ENCODE assay signal across 11 cellular contexts in genomic region chr6:147283460-147283859, GRCh38.
DNase-seq lines count a peak whose midpoint lies in the region; ATAC-seq, FAIRE-seq and TF ChIP-seq lines count a peak whose summit lies in the region.
"Had no signal": no experiment of that assay in that cellular context is flagged by ENCODE, and none has a peak within 500 bp of the region (broad histone marks: within the 10 kb centered on the region; RNA-seq: fewer than 3 reads in every experiment).

No MANE protein-coding gene starts in this region.

- no peak overlapping the region for H3K4me3 Mint-ChIP-seq in activated naive CD4-positive, alpha-beta T cell treated with anti-CD3 and anti-CD28 coated beads, Interleukin-2, amount 50 U/mL, for 24 hours
- no peak overlapping the region for H3K4me3 Mint-ChIP-seq in activated naive CD4-positive, alpha-beta T cell treated with anti-CD3 and anti-CD28 coated beads, Interleukin-2, amount 10 ng/mL, durations not matched to agents 7 days and 5 days
- H3K4me3 Mint-ChIP-seq in stimulated activated effector memory CD8-positive, alpha-beta T cell treated with anti-CD3 and anti-CD28 coated beads, Interleukin-12 subunit alpha, Interleukin-12 subunit beta, amount 100 ng/mL, for 72 hours, result no peak overlapping the region

- H3K36me3 Mint-ChIP-seq in activated naive CD4-positive, alpha-beta T cell treated with anti-CD3 and anti-CD28 coated beads, Interleukin-2, amount 50 U/mL, for 24 hours, result peaks cover 9% of the 10 kb centered on the region
- peaks cover 18% of the 10 kb centered on the region for H3K36me3 Mint-ChIP-seq in activated naive CD4-positive, alpha-beta T cell treated with anti-CD3 and anti-CD28 coated beads, Interleukin-2, amount 10 ng/mL, durations not matched to agents 7 days and 5 days
- peaks cover 46% of the 10 kb centered on the region for H3K36me3 Mint-ChIP-seq in stimulated activated effector memory CD8-positive, alpha-beta T cell treated with anti-CD3 and anti-CD28 coated beads, Interleukin-12 subunit alpha, Interleukin-12 subunit beta, amount 100 ng/mL, for 72 hours

- TF ChIP-seq CTCF in fibroblast of villous mesenchyme (IDR thresholded peaks at IDR 0.05; ENCODE audit: insufficient read depth, low read depth, low read length), result no peak

- no peaks in the 10 kb centered on the region for H3K9me3 Mint-ChIP-seq in activated naive CD4-positive, alpha-beta T cell treated with anti-CD3 and anti-CD28 coated beads, Interleukin-2, amount 50 U/mL, for 24 hours
- H3K9me3 Mint-ChIP-seq in activated naive CD4-positive, alpha-beta T cell treated with anti-CD3 and anti-CD28 coated beads, Interleukin-2, amount 10 ng/mL, durations not matched to agents 7 days and 5 days, result peaks cover 2% of the 10 kb centered on the region
- H3K9me3 Mint-ChIP-seq in stimulated activated effector memory CD8-positive, alpha-beta T cell treated with anti-CD3 and anti-CD28 coated beads, Interleukin-12 subunit alpha, Interleukin-12 subunit beta, amount 100 ng/mL, for 72 hours, result no peaks in the 10 kb centered on the region

- CTCF ChIA-PET in activated naive CD4-positive, alpha-beta T cell treated with anti-CD3 and anti-CD28 coated beads, Interleukin-2, amount 10 ng/mL, durations not matched to agents 7 days and 5 days (lab: Charles Lee), result interaction anchor here (1.1 to 1.3 kb wide), 2 partner anchors 8 to 10 kb away, joined by 3 to 4 read pairs; no protein-coding TSS in a partner anchor

- DNase-seq in activated naive CD4-positive, alpha-beta T cell treated with anti-CD3 and anti-CD28 coated beads, Interleukin-2, amount 10 ng/mL, durations not matched to agents 7 days and 5 days, result no peak
- DNase-seq in RCC 7860 (ENCODE audit: low spot score) (peak; percentile 25), fibroblast of villous mesenchyme (ENCODE audit: low read depth) (peak; percentile 59), NCI-H2171 treated with DMSO at 0.1 percent for 48 hours (lab: John Stamatoyannopoulos, UW) (no peak), T-helper 9 cell (no peak)
- DNase-seq in stimulated activated effector memory CD8-positive, alpha-beta T cell treated with anti-CD3 and anti-CD28 coated beads, Interleukin-12 subunit alpha, Interleukin-12 subunit beta, amount 100 ng/mL, for 72 hours (ENCODE audit: low spot score in 2 of 2), result no peak
- DNase-seq: cortex of kidney, NCI-H1048 had no signal

- H3K4me1 Mint-ChIP-seq in activated naive CD4-positive, alpha-beta T cell treated with anti-CD3 and anti-CD28 coated beads, Interleukin-2, amount 50 U/mL, for 24 hours, result peaks cover 47% of the 10 kb centered on the region
- peaks cover 17% of the 10 kb centered on the region for H3K4me1 Mint-ChIP-seq in activated naive CD4-positive, alpha-beta T cell treated with anti-CD3 and anti-CD28 coated beads, Interleukin-2, amount 10 ng/mL, durations not matched to agents 7 days and 5 days
- H3K4me1 Mint-ChIP-seq in stimulated activated effector memory CD8-positive, alpha-beta T cell treated with anti-CD3 and anti-CD28 coated beads, Interleukin-12 subunit alpha, Interleukin-12 subunit beta, amount 100 ng/mL, for 72 hours, result peaks cover 55% of the 10 kb centered on the region

- H3K4me3 ChIP-seq in fibroblast of villous mesenchyme (ENCODE audit: low read depth, low read length), result no peak overlapping the region

- no peak for ATAC-seq in stimulated activated effector memory CD8-positive, alpha-beta T cell treated with anti-CD3 and anti-CD28 coated beads, Interleukin-12 subunit alpha, Interleukin-12 subunit beta, amount 100 ng/mL, for 72 hours
- no peak for ATAC-seq in HG03196 (IDR thresholded peaks at IDR 0.05; ENCODE audit: unreplicated experiment)

- FAIRE-seq in RCC 7860 (lab: Jason Lieb, UNC), result no peak
- FAIRE-seq: D721Med had no signal

- no peaks in the 10 kb centered on the region for H3K27me3 Mint-ChIP-seq in activated naive CD4-positive, alpha-beta T cell treated with anti-CD3 and anti-CD28 coated beads, Interleukin-2, amount 50 U/mL, for 24 hours
- H3K27me3 Mint-ChIP-seq in activated naive CD4-positive, alpha-beta T cell treated with anti-CD3 and anti-CD28 coated beads, Interleukin-2, amount 10 ng/mL, durations not matched to agents 7 days and 5 days, result no peaks in the 10 kb centered on the region

- H3K27ac Mint-ChIP-seq in activated naive CD4-positive, alpha-beta T cell treated with anti-CD3 and anti-CD28 coated beads, Interleukin-2, amount 50 U/mL, for 24 hours, result peak overlapping the region; percentile 7
- H3K27ac Mint-ChIP-seq in activated naive CD4-positive, alpha-beta T cell treated with anti-CD3 and anti-CD28 coated beads, Interleukin-2, amount 10 ng/mL, durations not matched to agents 7 days and 5 days, result no peak overlapping the region
- H3K27ac Mint-ChIP-seq in stimulated activated effector memory CD8-positive, alpha-beta T cell treated with anti-CD3 and anti-CD28 coated beads, Interleukin-12 subunit alpha, Interleukin-12 subunit beta, amount 100 ng/mL, for 72 hours, result peak overlapping the region; percentile 54

Comparison
In these comparisons a context has a peak if more than half of its experiments do, and no peak if none do; other contexts are left out.
1. DNase-seq: peak in RCC 7860 (single experiment) and fibroblast of villous mesenchyme (single experiment); none in activated naive CD4-positive, alpha-beta T cell treated with anti-CD3 and anti-CD28 coated beads, Interleukin-2, amount 10 ng/mL, durations not matched to agents 7 days and 5 days (single experiment), stimulated activated effector memory CD8-positive, alpha-beta T cell treated with anti-CD3 and anti-CD28 coated beads, Interleukin-12 subunit alpha, Interleukin-12 subunit beta, amount 100 ng/mL, for 72 hours (0 of 2), NCI-H2171 treated with DMSO at 0.1 percent for 48 hours (single experiment) and T-helper 9 cell (single experiment).